In genomic region chr16:17469742-17470001, GRCh38 we compare ENCODE assay signal across 8 cellular contexts. TPM values are rescaled to one million over a fixed set of nuclear protein-coding genes. Genes with fewer than 3 reads are reported as not detected.
DNase-seq lines count a peak whose midpoint lies in the region; ATAC-seq, FAIRE-seq and TF ChIP-seq lines count a peak whose summit lies in the region.

No MANE protein-coding gene starts in this region.

- ATAC-seq in GM12878 (no peak; the same call in 2 of the 3 replicates), HG03439 (IDR thresholded peaks at IDR 0.05; ENCODE audit: unreplicated experiment) (no peak)

- H3K36me3 ChIP-seq in cardiac muscle cell (no peaks in the 10 kb centered on the region), GM12878 (ENCODE audit: control insufficient read depth in 2 of 2, insufficient read depth in 2 of 2, low read length in 1 of 2) (no peaks in the 10 kb centered on the region), mucosa of stomach (ENCODE audit: control insufficient read depth, insufficient read depth, low read length) (no peaks in the 10 kb centered on the region), uterus (no peaks in the 10 kb centered on the region)

- no peak for TF ChIP-seq RAD21 in GM12878 (IDR thresholded peaks at IDR 0.05; ENCODE audit: insufficient read depth, low read depth, low read length)

- RAD21 ChIA-PET in GM12878 (lab: Charles Lee; ENCODE audit: unreplicated experiment), result interaction anchor here (0.7 to 11.3 kb wide), 13 partner anchors 20 to 608 kb away, joined by 3 to 111 read pairs (median 27); no protein-coding TSS in a partner anchor

- DNase-seq in cardiac muscle cell (ENCODE audit: low read depth in 1 of 2, low spot score in 1 of 2) (no peak), cardiac septum (ENCODE audit: low spot score) (no peak), GM12878 (ENCODE audit: low read depth, low spot score) (no peak), uterus (no peak), SKM-1 treated with dmso at 0.1 percent for 144 hours (lab: John Stamatoyannopoulos, UW; ENCODE audit: unreplicated experiment) (no peak), OCI-M1 (lab: John Stamatoyannopoulos, UW) (no peak)

- in situ Hi-C loops in GM12878 (cut with MboI), result loop anchor here (5.0 kb wide), 2 partner anchors 167 to 212 kb away; no protein-coding TSS in a partner anchor

- intact Hi-C loops in cardiac septum (cut with DNase I), result loop anchor here (5.0 to 10.0 kb wide), 4 partner anchors 192 to 607 kb away; no protein-coding TSS in a partner anchor
- intact Hi-C loops in GM12878 (cut with micrococcal nuclease; ENCODE audit: unreplicated experiment), result loop anchor here (2.0 to 10.0 kb wide), 8 partner anchors 53 to 395 kb away; no protein-coding TSS in a partner anchor
- intact Hi-C loops in uterus (cut with DNase I; ENCODE audit: low total_unique reads), result loop anchor here (10.0 kb wide), 1 partner anchor 95 kb away; no protein-coding TSS in a partner anchor

- POLR2A ChIA-PET in GM12878 (lab: Charles Lee), result interaction anchor here (0.9 to 1.8 kb wide), 4 partner anchors 49 to 216 kb away, joined by 3 to 6 read pairs (median 4); no protein-coding TSS in a partner anchor

- H3K9ac ChIP-seq in GM12878 (ENCODE audit: control insufficient read depth, insufficient read depth, low read length), result peak overlapping the region; percentile 16
- H3K9ac ChIP-seq in mucosa of stomach (ENCODE audit: low read length), result peak overlapping the region; percentile 66

- no peaks in the 10 kb centered on the region for H3K27me3 ChIP-seq in cardiac muscle cell
- peaks cover 0 to 3% of the 10 kb centered on the region in 2 experiments; a peak in 3 of 4 replicates for H3K27me3 ChIP-seq in GM12878 (replicated peaks in 1 of 2; ENCODE audit: control insufficient read depth in 2 of 2, insufficient read depth in 2 of 2, low read length in 1 of 2)
- H3K27me3 ChIP-seq in mucosa of stomach (ENCODE audit: control insufficient read depth, insufficient read depth, low read length), result peaks cover 3% of the 10 kb centered on the region
- no peaks in the 10 kb centered on the region for H3K27me3 ChIP-seq in uterus

- WGBS in GM12878 (ENCODE audit: insufficient coverage, insufficient replicate concordance, low lambda C conversion rate, missing lambda C conversion rate), result 19% methylated on average over 7 of the region's 7 CpGs

- no peak overlapping the region for H3K27ac ChIP-seq in cardiac muscle cell
- H3K27ac ChIP-seq in GM12878 (ENCODE audit: control insufficient read depth, insufficient read depth), result no peak overlapping the region
- H3K27ac ChIP-seq in uterus, result peak overlapping the region; percentile 88 to 98

- no peak for FAIRE-seq in GM12878 (lab: Jason Lieb, UNC)

- H3K79me2 ChIP-seq in GM12878 (ENCODE audit: control insufficient read depth, insufficient read depth, low read length), result peaks cover 6% of the 10 kb centered on the region

- TF ChIP-seq EP300 in GM12878 (IDR thresholded peaks at IDR 0.05; ENCODE audit: borderline replicate concordance in 1 of 2, control insufficient read depth in 1 of 2, low read depth in 2 of 2, low read length in 2 of 2), result no peak

- peak overlapping the region; percentile 43 for H3K4me2 ChIP-seq in GM12878 (ENCODE audit: control insufficient read depth, insufficient read depth)

- 0 out of 2 replicates have a peak, but pooled peaks cover 2% of the 10 kb centered on the region for H4K20me1 ChIP-seq in GM12878 (ENCODE audit: control insufficient read depth, insufficient read depth)

- CTCF ChIA-PET in GM12878 (lab: Yijun Ruan, JAX), result interaction anchor here (0.6 to 10.5 kb wide), 21 partner anchors 11 to 609 kb away, joined by 3 to 85 read pairs (median 10); no protein-coding TSS in a partner anchor

- no peak overlapping the region for H2AFZ ChIP-seq in GM12878 (ENCODE audit: control insufficient read depth, low read depth, low read length)

- H3K4me3 ChIP-seq in cardiac muscle cell (peak overlapping the region; percentile 96), GM12878 (peak overlapping the region; percentile 68), mucosa of stomach (ENCODE audit: low read length) (peak overlapping the region; percentile 66), uterus (peak overlapping the region; percentile 54 to 66)

- TF ChIP-seq POLR2A in GM12878 (IDR thresholded peaks at IDR 0.05; ENCODE audit: low read depth, low read length) (no peak), uterus (IDR thresholded peaks at IDR 0.05) (no peak)

- H3K9me3 ChIP-seq in cardiac muscle cell (ENCODE audit: low read depth) (no peaks in the 10 kb centered on the region), GM12878 (replicated peaks; ENCODE audit: control insufficient read depth, insufficient read depth, low read length) (no peaks in the 10 kb centered on the region), mucosa of stomach (ENCODE audit: control insufficient read depth, low read length) (no peaks in the 10 kb centered on the region), uterus (no peaks in the 10 kb centered on the region)

- TF ChIP-seq CTCF in cardiac muscle cell (IDR thresholded peaks at IDR 0.05; ENCODE audit: low read depth, low read length) (no peak), GM12878 (IDR thresholded peaks at IDR 0.05 in 2 of 3, conservative IDR thresholded peaks at IDR 0.05 in 1 of 3; ENCODE audit: control insufficient read depth in 2 of 3, extremely low read depth in 1 of 3, insufficient read depth in 1 of 3, low read depth in 3 of 3, low read length in 3 of 3) (no peak), uterus (IDR thresholded peaks at IDR 0.05) (no peak)

- H3K4me1 ChIP-seq in cardiac muscle cell (ENCODE audit: low read depth), result peaks cover 11% of the 10 kb centered on the region
- peaks cover 17% of the 10 kb centered on the region for H3K4me1 ChIP-seq in GM12878 (ENCODE audit: control insufficient read depth, insufficient read depth, low read length)
- peaks cover 28% of the 10 kb centered on the region for H3K4me1 ChIP-seq in mucosa of stomach (ENCODE audit: control insufficient read depth, insufficient read depth, low read length)
- no peaks in the 10 kb centered on the region for H3K4me1 ChIP-seq in uterus

- SMC1A ChIA-PET in GM12878 (lab: Charles Lee; ENCODE audit: uncharacterized antibody, unreplicated experiment), result interaction anchor here (0.7 to 8.5 kb wide), 13 partner anchors 53 to 607 kb away, joined by 3 to 119 read pairs (median 37); no protein-coding TSS in a partner anchor

- no TSS peak for BruUV-seq in GM12878 (replicated peaks; lab: Mats Ljungman, UMichigan)

TF ChIP-seq in GM12878, 131 proteins besides CTCF, POLR2A, EP300 and RAD21:
- no peak for TF ChIP-seq RB1 (IDR thresholded peaks at IDR 0.05; ENCODE audit: borderline replicate concordance)
- 0 out of 2 replicates have a peak, but pooled peaks have one; percentile 0 for TF ChIP-seq NR2F1 (conservative IDR thresholded peaks at IDR 0.05)

RNA-seq across cellular contexts. Expression of gene XYLT1, which starts 1.1 kb away (rescaled TPM):
- total RNA-seq in cardiac muscle cell (5.1 and 7.2 TPM in 2 replicates), cardiac septum (2.9 TPM), GM12878 (2014; rRNA removed) (5.6 and 7.1 TPM in 2 replicates), GM12878 (2014; rRNA removed; fragmentation: Illumina TruSeq; extraction: Trizol) (7.7 and 7.8 TPM in 2 replicates), GM12878 (2021) (13.2 and 14.8 TPM in 2 replicates), uterus (10 to 100 TPM in 2 of 4 donors, 1 to 10 TPM in 2; 1.5 to 42.2 (median 15.7) TPM)
- polyA plus RNA-seq in cardiac muscle cell (3.1 and 4.8 TPM in 2 replicates), GM12878 (2011; rRNA removed) (5.4 and 6.8 TPM in 2 replicates), GM12878 (2014; fragmentation: Illumina TruSeq; extraction: Trizol) (5.8 and 6.9 TPM in 2 replicates), GM12878 (2014; fragmentation: Nextera tagmentation; extraction: Ambion mirVana) (1 to 10 TPM in 1 of 2 experiments, under 1 TPM in 1; 0.88 to 1.1 TPM), GM12878 (2014; rRNA removed) (4.9 and 5.0 TPM in 2 replicates), GM12878 (2016; fragmentation: Nextera tagmentation; extraction: Ambion mirVana) (1 to 10 TPM; 2.9 to 3.2 TPM)
- total RNA-seq in GM12878 (2013; cell fraction: nucleolus; rRNA removed), result 112 and 126 TPM in 2 replicates
- polyA plus RNA-seq in GM12878 (2011; ENCODE audit: low read depth), result 3.0 TPM
- 7.2 and 8.6 TPM in 2 replicates for polyA plus RNA-seq in GM12878 (2011; cell fraction: cytosol; rRNA removed)
- 12.2 and 13.9 TPM in 2 replicates for polyA plus RNA-seq in GM12878 (2011; cell fraction: nucleus; rRNA removed)
- 2.4 and 4.1 TPM in 2 replicates for polyA plus RNA-seq in GM12878 (2012)
- 32.4 and 49.0 TPM in 2 replicates for polyA minus RNA-seq in GM12878 (2011; rRNA and poly(A)+ RNA removed)
- polyA minus RNA-seq in GM12878 (2011; cell fraction: cytosol; rRNA and poly(A)+ RNA removed), result 8.1 and 8.3 TPM in 2 replicates
- 29.5 and 43.6 TPM in 2 replicates for polyA minus RNA-seq in GM12878 (2011; cell fraction: nucleus; rRNA and poly(A)+ RNA removed)

Comparison
In these comparisons a context has a peak if more than half of its experiments do, and no peak if none do; other contexts are left out.
1. H3K27ac ChIP-seq: peak in uterus (2 of 2); none in cardiac muscle cell (single experiment) and GM12878 (single experiment).
2. Peak in every context shown above with its lines, with median percentiles within 50 percentile points of each other: H3K4me3 ChIP-seq.